ENCODE assay signal across 32 cellular contexts in genomic region chr2:102184018-102184417, GRCh38. TPM values are rescaled to one million over a fixed set of nuclear protein-coding genes. Genes with fewer than 3 reads are reported as not detected.
"Had no signal": no experiment of that assay in that cellular context is flagged by ENCODE, and none has a peak within 500 bp of the region (broad histone marks: within the 10 kb centered on the region; RNA-seq: fewer than 3 reads in every experiment).

No MANE protein-coding gene starts in this region.

- H3K27me3 ChIP-seq: ascending aorta, body of pancreas, brain microvascular endothelial cell, breast epithelium had no signal

- DNase-seq: activated B cell treated with CpG ODN at 0.5 μM for 24 hours; activated CD4-positive, alpha-beta memory T cell treated with anti-CD3 and anti-CD28 coated beads for 36 hours; activated CD4-positive, alpha-beta T cell treated with anti-CD3 and anti-CD28 coated beads for 4 hours; activated CD4-positive, alpha-beta T cell treated with anti-CD3 and anti-CD28 coated beads, Interleukin-2, amount 50 U/mL, for 1 hour; activated CD4-positive, alpha-beta T cell treated with anti-CD3 and anti-CD28 coated beads, Interleukin-2, amount 50 U/mL, for 4 hours; activated CD4-positive, CD25-positive, alpha-beta regulatory T cell treated with anti-CD3 and anti-CD28 coated beads, Interleukin-2, amount 50 U/mL, for 72 hours; activated CD8-positive, alpha-beta memory T cell treated with anti-CD3 and anti-CD28 coated beads, Interleukin-2, amount 50 U/mL, for 4 hours; activated CD8-positive, alpha-beta T cell treated with anti-CD3 and anti-CD28 coated beads for 36 hours; activated effector memory CD4-positive, alpha-beta T cell treated with Interleukin-2 at 50 U/mL for 16 hours; activated gamma-delta T cell; activated naive CD4-positive, alpha-beta T cell treated with anti-CD3 and anti-CD28 coated beads, Interleukin-2, amount 10 ng/mL, durations not matched to agents 7 days and 5 days; activated naive CD4-positive, alpha-beta T cell treated with Interleukin-2 at 50 U/mL for 16 hours; activated naive CD8-positive, alpha-beta T cell treated with anti-CD3 and anti-CD28 coated beads, Interleukin-2, amount 10 ng/mL, durations not matched to agents 7 days and 5 days; activated naive CD8-positive, alpha-beta T cell treated with anti-CD3 and anti-CD28 coated beads, Interleukin-2, amount 50 U/mL, for 24 hours; activated T-cell treated with anti-CD3 and anti-CD28 coated beads, Interleukin-2, amount 50 U/mL, for 24 hours; activated T-cell treated with anti-CD3 and anti-CD28 coated beads, Interleukin-2, amount 50 U/mL, for 48 hours; amygdala; anterior cingulate cortex; body of pancreas; brain microvascular endothelial cell; central memory CD4-positive, alpha-beta T cell; T-helper 1 cell; T-helper 2 cell; T-helper 9 cell had no signal

- H3K4me1 ChIP-seq: breast epithelium had no signal

- H3K36me3 Mint-ChIP-seq: activated naive CD4-positive, alpha-beta T cell treated with anti-CD3 and anti-CD28 coated beads, Interleukin-2, amount 50 U/mL, for 24 hours; activated naive CD8-positive, alpha-beta T cell treated with anti-CD3 and anti-CD28 coated beads, Interleukin-2, amount 10 ng/mL, durations not matched to agents 7 days and 5 days had no signal

- H3K36me3 ChIP-seq: ascending aorta, breast epithelium had no signal

- ATAC-seq: activated CD8-positive, alpha-beta T cell treated with anti-CD3 and anti-CD28 coated beads for 36 hours; activated naive CD8-positive, alpha-beta T cell treated with anti-CD3 and anti-CD28 coated beads, Interleukin-2, amount 50 U/mL, for 24 hours; body of pancreas had no signal

- H3K4me3 ChIP-seq: ascending aorta, body of pancreas, breast epithelium had no signal

- H3K9me3 ChIP-seq: ascending aorta, body of pancreas, breast epithelium had no signal

- H3K4me1 Mint-ChIP-seq: activated B cell treated with CpG ODN at 0.5 μM for 24 hours had no signal

- H3K27ac Mint-ChIP-seq: activated B cell treated with CpG ODN at 0.5 μM for 24 hours; activated CD4-positive, alpha-beta memory T cell treated with anti-CD3 and anti-CD28 coated beads for 36 hours; activated CD4-positive, alpha-beta T cell treated with anti-CD3 and anti-CD28 coated beads, Interleukin-2, amount 10 ng/mL, durations not matched to agents 24 days and 14 days; activated CD8-positive, alpha-beta T cell treated with anti-CD3 and anti-CD28 coated beads for 36 hours; activated naive CD4-positive, alpha-beta T cell treated with anti-CD3 and anti-CD28 coated beads, Interleukin-2, amount 10 ng/mL, durations not matched to agents 7 days and 5 days; activated naive CD4-positive, alpha-beta T cell treated with anti-CD3 and anti-CD28 coated beads, Interleukin-2, amount 50 U/mL, for 24 hours; activated naive CD8-positive, alpha-beta T cell; activated naive CD8-positive, alpha-beta T cell treated with anti-CD3 and anti-CD28 coated beads, Interleukin-2, amount 10 ng/mL, durations not matched to agents 7 days and 5 days; activated naive CD8-positive, alpha-beta T cell treated with anti-CD3 and anti-CD28 coated beads, Interleukin-2, amount 50 U/mL, for 24 hours; activated T-cell treated with anti-CD3 and anti-CD28 coated beads, Interleukin-2, amount 50 U/mL, for 24 hours; activated T-helper 2 cell treated with anti-CD3 and anti-CD28 coated beads, Interferon-gamma antibody, Interleukin-2, Interleukin-4, amounts not matched to agents 10 μg/mL and 5 μg/mL and 100 μg/mL, durations not matched to agents 14 hours and 24 hours and 36 hours; T-helper 1 cell treated with Interleukin-12 subunit alpha and Interleukin-12 subunit beta and Interleukin-4 antibody, amounts not matched to agents 30 μg/mL and 1 μg/mL, for 36 hours; T-helper 2 cell treated with Interferon-gamma antibody and Interleukin-4, amounts not matched to agents 5 μg/mL and 100 μg/mL, for 36 hours had no signal

- H3K9me3 Mint-ChIP-seq: activated B cell treated with CpG ODN at 0.5 μM for 24 hours; activated CD4-positive, alpha-beta memory T cell treated with anti-CD3 and anti-CD28 coated beads for 36 hours; activated CD4-positive, alpha-beta T cell treated with anti-CD3 and anti-CD28 coated beads, Interleukin-2, amount 10 ng/mL, durations not matched to agents 24 days and 14 days; activated naive CD4-positive, alpha-beta T cell treated with anti-CD3 and anti-CD28 coated beads, Interleukin-2, amount 50 U/mL, for 24 hours; activated naive CD8-positive, alpha-beta T cell treated with anti-CD3 and anti-CD28 coated beads, Interleukin-2, amount 10 ng/mL, durations not matched to agents 7 days and 5 days; activated T-helper 2 cell treated with anti-CD3 and anti-CD28 coated beads, Interferon-gamma antibody, Interleukin-2, Interleukin-4, amounts not matched to agents 10 μg/mL and 5 μg/mL and 100 μg/mL, durations not matched to agents 14 hours and 24 hours and 36 hours; T-helper 1 cell treated with Interleukin-12 subunit alpha and Interleukin-12 subunit beta and Interleukin-4 antibody, amounts not matched to agents 30 μg/mL and 1 μg/mL, for 36 hours; T-helper 2 cell treated with Interferon-gamma antibody and Interleukin-4, amounts not matched to agents 5 μg/mL and 100 μg/mL, for 36 hours had no signal

- H3K27ac ChIP-seq: ascending aorta, body of pancreas, brain microvascular endothelial cell, breast epithelium had no signal

- H3K4me3 Mint-ChIP-seq: activated B cell treated with CpG ODN at 0.5 μM for 24 hours; activated CD4-positive, alpha-beta memory T cell treated with anti-CD3 and anti-CD28 coated beads for 36 hours; activated CD4-positive, alpha-beta T cell treated with anti-CD3 and anti-CD28 coated beads, Interleukin-2, amount 10 ng/mL, durations not matched to agents 24 days and 14 days; activated CD8-positive, alpha-beta T cell treated with anti-CD3 and anti-CD28 coated beads for 36 hours; activated naive CD4-positive, alpha-beta T cell treated with anti-CD3 and anti-CD28 coated beads, Interleukin-2, amount 10 ng/mL, durations not matched to agents 7 days and 5 days; activated naive CD4-positive, alpha-beta T cell treated with anti-CD3 and anti-CD28 coated beads, Interleukin-2, amount 50 U/mL, for 24 hours; activated naive CD8-positive, alpha-beta T cell; activated naive CD8-positive, alpha-beta T cell treated with anti-CD3 and anti-CD28 coated beads, Interleukin-2, amount 10 ng/mL, durations not matched to agents 7 days and 5 days; activated naive CD8-positive, alpha-beta T cell treated with anti-CD3 and anti-CD28 coated beads, Interleukin-2, amount 50 U/mL, for 24 hours; activated T-cell treated with anti-CD3 and anti-CD28 coated beads, Interleukin-2, amount 50 U/mL, for 24 hours; T-helper 1 cell treated with Interleukin-12 subunit alpha and Interleukin-12 subunit beta and Interleukin-4 antibody, amounts not matched to agents 30 μg/mL and 1 μg/mL, for 36 hours; T-helper 2 cell treated with Interferon-gamma antibody and Interleukin-4, amounts not matched to agents 5 μg/mL and 100 μg/mL, for 36 hours had no signal

RNA-seq across cellular contexts. Expression of gene IL1RL2, which starts 2.8 kb away (rescaled TPM):
- total RNA-seq: activated B cell treated with CpG ODN at 0.5 μM for 24 hours; activated CD8-positive, alpha-beta T cell treated with anti-CD3 and anti-CD28 coated beads for 36 hours; activated naive CD8-positive, alpha-beta T cell treated with anti-CD3 and anti-CD28 coated beads, Interleukin-2, amount 10 ng/mL, durations not matched to agents 7 days and 5 days; activated T-helper 2 cell treated with anti-CD3 and anti-CD28 coated beads, Interferon-gamma antibody, Interleukin-2, Interleukin-4, amounts not matched to agents 10 μg/mL and 5 μg/mL and 100 μg/mL, durations not matched to agents 14 hours and 24 hours and 36 hours; ascending aorta had no signal

RNA-seq across cellular contexts. Expression of gene IL1R1, which starts 41.5 kb away (rescaled TPM):
- total RNA-seq: activated B cell treated with CpG ODN at 0.5 μM for 24 hours had no signal
